ENCODE assay signal across 11 cellular contexts in the genomic region with DNA sequence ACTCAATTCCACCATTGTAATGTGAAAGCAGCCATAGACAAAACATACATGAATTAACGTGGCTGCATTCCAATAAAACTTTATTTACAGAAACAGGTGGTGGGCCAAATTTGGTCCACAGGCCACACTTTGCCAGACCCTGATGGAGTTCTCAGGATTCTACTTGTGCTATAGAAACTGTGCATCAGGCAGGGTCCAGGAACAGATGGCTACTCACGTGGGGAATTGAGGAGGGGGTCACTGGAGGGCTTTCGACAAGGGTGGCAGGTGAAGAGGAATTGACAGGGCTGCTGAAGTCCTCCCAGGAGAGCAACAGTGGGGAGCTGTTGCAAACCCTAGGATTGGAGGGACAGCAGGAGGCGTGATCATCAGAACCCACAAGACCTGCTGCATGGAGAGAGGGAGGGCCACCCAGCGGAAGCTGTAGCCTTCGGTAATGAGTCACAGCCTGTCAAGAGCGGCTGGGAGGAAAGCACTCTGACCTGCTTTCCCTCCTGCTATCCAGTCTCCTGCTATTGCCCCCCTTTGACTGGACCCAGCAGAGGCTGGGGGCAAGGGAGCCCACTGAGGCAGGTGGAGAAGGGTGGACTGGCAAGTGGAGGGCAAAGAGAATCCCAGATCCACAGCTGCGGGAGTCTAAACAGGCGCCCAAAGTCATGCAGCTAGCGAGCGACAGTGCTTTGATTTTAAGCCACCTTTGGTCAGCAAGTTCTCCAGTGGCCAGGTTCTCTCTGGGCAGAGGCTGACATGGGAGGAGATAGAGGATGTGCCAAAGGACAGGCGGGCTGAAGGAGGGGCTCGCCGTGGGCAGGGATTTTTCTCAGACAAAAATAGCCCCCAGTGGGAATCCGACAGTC.
DNase-seq lines count a peak whose midpoint lies in the region; ATAC-seq and TF ChIP-seq lines count a peak whose summit lies in the region.
"Had no signal": no experiment of that assay in that cellular context is flagged by ENCODE, and none has a peak within 500 bp of the region (broad histone marks: within the 10 kb centered on the region; RNA-seq: fewer than 3 reads in every experiment).

No MANE protein-coding gene starts in this region.

- H3K9me3 ChIP-seq in BLaER1 treated with 17β-estradiol and CSF1 and Interleukin-3, amounts not matched to agents 10 nM and 100 nM (replicated peaks in 1 of 11), result no peaks in the 10 kb centered on the region
- H3K9me3 ChIP-seq in mucosa of descending colon, result no peaks in the 10 kb centered on the region

- peak overlapping the region; percentile 43 to 77 (median 66) for H3K4me2 ChIP-seq in BLaER1 treated with 17β-estradiol and CSF1 and Interleukin-3, amounts not matched to agents 10 nM and 100 nM

- H4K20me1 ChIP-seq in BLaER1 treated with 17β-estradiol and CSF1 and Interleukin-3, amounts not matched to agents 10 nM and 100 nM, result no peaks in the 10 kb centered on the region

- no peak overlapping the region for H3K4me3 ChIP-seq in BLaER1 treated with 17β-estradiol and CSF1 and Interleukin-3, amounts not matched to agents 10 nM and 100 nM
- no peak overlapping the region for H3K4me3 ChIP-seq in mucosa of descending colon

- no peaks in the 10 kb centered on the region for H3K27me3 ChIP-seq in BLaER1 treated with 17β-estradiol and CSF1 and Interleukin-3, amounts not matched to agents 10 nM and 100 nM

- CTCF ChIA-PET in activated CD4-positive, alpha-beta memory T cell treated with anti-CD3 and anti-CD28 coated beads for 36 hours (lab: Charles Lee), result no interaction called here

- no peak overlapping the region for H3K9ac ChIP-seq in BLaER1 treated with 17β-estradiol and CSF1 and Interleukin-3, amounts not matched to agents 10 nM and 100 nM

- DNase-seq in LHCN-M2 (ENCODE audit: low read depth) (peak; percentile 57), iris pigment epithelial cell (ENCODE audit: low read depth) (peak; percentile 94), mucosa of descending colon (no peak)
- peak; percentile 33 for DNase-seq in activated CD4-positive, alpha-beta memory T cell treated with anti-CD3 and anti-CD28 coated beads for 36 hours
- DNase-seq: activated CD4-positive, alpha-beta T cell treated with anti-CD3 and anti-CD28 coated beads for 1 hour; GF-D8; NCI-H1417 treated with DMSO at 0.1 percent for 48 hours had no signal

- intact Hi-C loops in activated CD4-positive, alpha-beta memory T cell treated with anti-CD3 and anti-CD28 coated beads for 36 hours (cut with micrococcal nuclease), result no loop called here
- intact Hi-C loops in mucosa of descending colon (cut with DNase I, micrococcal nuclease), result no loop called here

- no peak overlapping the region for H3K27ac Mint-ChIP-seq in activated CD4-positive, alpha-beta memory T cell treated with anti-CD3 and anti-CD28 coated beads for 36 hours

- no peaks in the 10 kb centered on the region for H3K4me1 Mint-ChIP-seq in activated CD4-positive, alpha-beta memory T cell treated with anti-CD3 and anti-CD28 coated beads for 36 hours (ENCODE audit: low read depth)

- H3K9me3 Mint-ChIP-seq in activated CD4-positive, alpha-beta memory T cell treated with anti-CD3 and anti-CD28 coated beads for 36 hours, result no peaks in the 10 kb centered on the region

- H3K36me3 ChIP-seq in BLaER1 treated with 17β-estradiol and CSF1 and Interleukin-3, amounts not matched to agents 10 nM and 100 nM, result no peaks in the 10 kb centered on the region
- no peaks in the 10 kb centered on the region for H3K36me3 ChIP-seq in mucosa of descending colon (ENCODE audit: low read depth)

- POLR2A ChIA-PET in activated CD4-positive, alpha-beta memory T cell treated with anti-CD3 and anti-CD28 coated beads for 36 hours (lab: Charles Lee), result no interaction called here

- H3K4me3 Mint-ChIP-seq in activated CD4-positive, alpha-beta memory T cell treated with anti-CD3 and anti-CD28 coated beads for 36 hours, result no peak overlapping the region

- no peak overlapping the region for H3K27ac ChIP-seq in BLaER1 treated with 17β-estradiol and CSF1 and Interleukin-3, amounts not matched to agents 10 nM and 100 nM

- H3K4me1 ChIP-seq in BLaER1 treated with 17β-estradiol and CSF1 and Interleukin-3, amounts not matched to agents 10 nM and 100 nM, result peaks cover 22 to 50% (median 46%) of the 10 kb centered on the region in 10 experiments
- H3K4me1 ChIP-seq in mucosa of descending colon (ENCODE audit: low read depth), result no peaks in the 10 kb centered on the region

- peaks cover 2% of the 10 kb centered on the region for H3K27me3 Mint-ChIP-seq in activated CD4-positive, alpha-beta memory T cell treated with anti-CD3 and anti-CD28 coated beads for 36 hours

- ATAC-seq in mucosa of descending colon (no peak), HG03159 (IDR thresholded peaks at IDR 0.05; ENCODE audit: unreplicated experiment) (no peak), HG02885 (IDR thresholded peaks at IDR 0.05; ENCODE audit: poor library complexity, unreplicated experiment) (no peak), GM21737 (IDR thresholded peaks at IDR 0.05; ENCODE audit: unreplicated experiment) (no peak)

- H3K36me3 Mint-ChIP-seq in activated CD4-positive, alpha-beta memory T cell treated with anti-CD3 and anti-CD28 coated beads for 36 hours, result no peaks in the 10 kb centered on the region

- TF ChIP-seq CTCF in mucosa of descending colon (IDR thresholded peaks at IDR 0.05), result no peak

Comparison
In these comparisons a context has a peak if more than half of its experiments do, and no peak if none do; other contexts are left out.
1. DNase-seq: peak in LHCN-M2 (single experiment), activated CD4-positive, alpha-beta memory T cell treated with anti-CD3 and anti-CD28 coated beads for 36 hours (single experiment) and iris pigment epithelial cell (single experiment); none in mucosa of descending colon (0 of 3).